In the genomic region with DNA sequence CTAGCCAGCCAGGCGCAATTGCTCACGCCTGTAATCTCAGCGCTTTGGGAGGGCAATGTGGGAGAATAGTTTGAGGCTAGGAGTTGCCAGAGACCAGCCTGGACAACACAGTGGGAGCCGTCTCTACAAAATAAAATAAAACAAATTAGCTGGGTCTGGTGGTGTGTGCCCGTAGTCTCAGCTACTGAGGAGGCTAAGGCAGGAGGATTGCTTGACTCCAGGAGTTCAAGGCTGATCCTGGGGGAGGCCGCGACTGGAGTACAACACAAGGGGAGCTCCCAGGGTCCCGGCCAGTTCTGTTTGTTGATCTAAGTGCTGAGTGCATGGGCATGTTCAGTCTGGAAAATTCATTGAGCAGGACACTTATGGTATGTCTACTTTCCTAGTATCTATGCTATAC, we compare ENCODE assay signal across 9 cellular contexts. TPM values are rescaled to one million over a fixed set of nuclear protein-coding genes. Genes with fewer than 3 reads are reported as not detected.
A peak's percentile ranks its signal among the peaks of the same experiment; 100 is the strongest.
DNase-seq lines count a peak whose midpoint lies in the region; ATAC-seq, FAIRE-seq and TF ChIP-seq lines count a peak whose summit lies in the region.
"Had no signal": no experiment of that assay in that cellular context is flagged by ENCODE, and none has a peak within 500 bp of the region (broad histone marks: within the 10 kb centered on the region; RNA-seq: fewer than 3 reads in every experiment).

No MANE protein-coding gene starts in this region.

- peak overlapping the region; percentile 32 for H3K4me3 Mint-ChIP-seq in dendritic cell treated with granulocyte-macrophage colony-stimulating factor and Interleukin-4, amounts not matched to agents 40 ng/mL and 50 ng/mL, for 4 days
- H3K4me3 Mint-ChIP-seq in activated T-helper 2 cell treated with anti-CD3 and anti-CD28 coated beads, Interferon-gamma antibody, Interleukin-2, Interleukin-4, amounts not matched to agents 10 μg/mL and 5 μg/mL and 100 μg/mL, durations not matched to agents 14 hours and 24 hours and 36 hours (ENCODE audit: low read depth): no peak overlapping the region

- FAIRE-seq in HepG2 (lab: Jason Lieb, UNC): no peak
- no peak for FAIRE-seq in RCC 7860 (lab: Jason Lieb, UNC)
- FAIRE-seq: endometrium had no signal

- TF ChIP-seq EP300 in HepG2 (IDR thresholded peaks at IDR 0.05; ENCODE audit: low read depth in 2 of 2, low read length in 2 of 2) (no peak), HepG2 (CRISPR knock-in tag; IDR thresholded peaks at IDR 0.05; ENCODE audit: borderline replicate concordance) (no peak), neural cell (conservative IDR thresholded peaks at IDR 0.05; ENCODE audit: poor library complexity, severe bottlenecking) (no peak)

- no peaks in the 10 kb centered on the region for H3K9me2 ChIP-seq in neural cell (ENCODE audit: insufficient read depth, low read length)

- H3K27ac ChIP-seq in HepG2 (ENCODE audit: extremely low read length, insufficient read depth, low read length): no peak overlapping the region
- H3K27ac ChIP-seq in right lobe of liver: no peak overlapping the region
- H3K27ac ChIP-seq in neural cell (ENCODE audit: low read length): no peak overlapping the region

- H4K20me1 ChIP-seq in HepG2 (ENCODE audit: insufficient read depth, low read length) (no peaks in the 10 kb centered on the region), neural cell (ENCODE audit: insufficient read depth) (no peaks in the 10 kb centered on the region)

- DNase-seq in HepG2 (ENCODE audit: low spot score): no peak
- DNase-seq in right lobe of liver: no peak
- DNase-seq in activated T-helper 2 cell treated with anti-CD3 and anti-CD28 coated beads, Interferon-gamma antibody, Interleukin-2, Interleukin-4, amounts not matched to agents 10 μg/mL and 5 μg/mL and 100 μg/mL, durations not matched to agents 14 hours and 24 hours and 36 hours (ENCODE audit: low spot score): no peak
- DNase-seq in left ventricle myocardium superior: no peak
- DNase-seq in NOMO-1 treated with dmso at 0.1 percent for 144 hours (lab: John Stamatoyannopoulos, UW; ENCODE audit: unreplicated experiment): no peak
- DNase-seq in RCC 7860 (ENCODE audit: low spot score): no peak

- H3K36me3 ChIP-seq in HepG2 (replicated peaks in 1 of 2; ENCODE audit: control insufficient read depth in 1 of 2, insufficient read depth in 2 of 2, low read length in 2 of 2) (no peaks in the 10 kb centered on the region), right lobe of liver (no peaks in the 10 kb centered on the region), neural cell (ENCODE audit: insufficient read depth, low read length) (no peaks in the 10 kb centered on the region)

- H3K4me2 ChIP-seq in HepG2 (ENCODE audit: low read depth, low read length) (no peak overlapping the region), neural cell (ENCODE audit: low read length) (no peak overlapping the region)

- WGBS in HepG2 (ENCODE audit: low lambda C conversion rate): 74% methylated on average over 8 of the region's 8 CpGs
- WGBS in right lobe of liver (ENCODE audit: insufficient coverage, low coverage, low lambda C conversion rate, missing lambda C conversion rate): 92% methylated on average over 2 of the region's 8 CpGs

- H3K9me3 ChIP-seq in HepG2 (ENCODE audit: low read length) (no peaks in the 10 kb centered on the region), right lobe of liver (no peaks in the 10 kb centered on the region), neural cell (ENCODE audit: low read length) (no peaks in the 10 kb centered on the region)

- peaks cover 80% of the 10 kb centered on the region for H3K4me1 Mint-ChIP-seq in dendritic cell treated with granulocyte-macrophage colony-stimulating factor and Interleukin-4, amounts not matched to agents 40 ng/mL and 50 ng/mL, for 4 days (ENCODE audit: low read depth)
- peaks cover 45% of the 10 kb centered on the region for H3K4me1 Mint-ChIP-seq in activated T-helper 2 cell treated with anti-CD3 and anti-CD28 coated beads, Interferon-gamma antibody, Interleukin-2, Interleukin-4, amounts not matched to agents 10 μg/mL and 5 μg/mL and 100 μg/mL, durations not matched to agents 14 hours and 24 hours and 36 hours (ENCODE audit: low read depth)

- TF ChIP-seq CTCF in HepG2 (CRISPR knock-in tag; IDR thresholded peaks at IDR 0.05) (no peak), right lobe of liver (IDR thresholded peaks at IDR 0.05) (no peak), neural cell (IDR thresholded peaks at IDR 0.05; ENCODE audit: poor library complexity, severe bottlenecking) (no peak)

- peaks cover 8% of the 10 kb centered on the region for H3K9me3 Mint-ChIP-seq in dendritic cell treated with granulocyte-macrophage colony-stimulating factor and Interleukin-4, amounts not matched to agents 40 ng/mL and 50 ng/mL, for 4 days
- H3K9me3 Mint-ChIP-seq in activated T-helper 2 cell treated with anti-CD3 and anti-CD28 coated beads, Interferon-gamma antibody, Interleukin-2, Interleukin-4, amounts not matched to agents 10 μg/mL and 5 μg/mL and 100 μg/mL, durations not matched to agents 14 hours and 24 hours and 36 hours: peaks cover 12% of the 10 kb centered on the region

- H3K27ac Mint-ChIP-seq in dendritic cell treated with granulocyte-macrophage colony-stimulating factor and Interleukin-4, amounts not matched to agents 40 ng/mL and 50 ng/mL, for 4 days: peak overlapping the region; percentile 76
- no peak overlapping the region for H3K27ac Mint-ChIP-seq in activated T-helper 2 cell treated with anti-CD3 and anti-CD28 coated beads, Interferon-gamma antibody, Interleukin-2, Interleukin-4, amounts not matched to agents 10 μg/mL and 5 μg/mL and 100 μg/mL, durations not matched to agents 14 hours and 24 hours and 36 hours

- TF ChIP-seq POLR2A in HepG2 (IDR thresholded peaks at IDR 0.05; ENCODE audit: insufficient read depth in 1 of 2, low read depth in 2 of 2, low read length in 2 of 2) (no peak), right lobe of liver (IDR thresholded peaks at IDR 0.05) (no peak)

- in situ Hi-C loops in HepG2 (cut with HindIII; ENCODE audit: extremely low pct_ligation_motif_present, low pct_unique_long_range_greater_than_20kb): no loop called here

- H3K27me3 Mint-ChIP-seq in dendritic cell treated with granulocyte-macrophage colony-stimulating factor and Interleukin-4, amounts not matched to agents 40 ng/mL and 50 ng/mL, for 4 days: no peaks in the 10 kb centered on the region
- peaks cover 4% of the 10 kb centered on the region for H3K27me3 Mint-ChIP-seq in activated T-helper 2 cell treated with anti-CD3 and anti-CD28 coated beads, Interferon-gamma antibody, Interleukin-2, Interleukin-4, amounts not matched to agents 10 μg/mL and 5 μg/mL and 100 μg/mL, durations not matched to agents 14 hours and 24 hours and 36 hours (ENCODE audit: low read depth)

- peaks cover 33% of the 10 kb centered on the region for H3K36me3 Mint-ChIP-seq in dendritic cell treated with granulocyte-macrophage colony-stimulating factor and Interleukin-4, amounts not matched to agents 40 ng/mL and 50 ng/mL, for 4 days (ENCODE audit: low read depth)
- peaks cover 30% of the 10 kb centered on the region for H3K36me3 Mint-ChIP-seq in activated T-helper 2 cell treated with anti-CD3 and anti-CD28 coated beads, Interferon-gamma antibody, Interleukin-2, Interleukin-4, amounts not matched to agents 10 μg/mL and 5 μg/mL and 100 μg/mL, durations not matched to agents 14 hours and 24 hours and 36 hours (ENCODE audit: low read depth)

- no TSS peak for BruUV-seq in HepG2 (replicated peaks; lab: Mats Ljungman, UMichigan)

- POLR2A ChIA-PET in HepG2 (lab: Yijun Ruan, JAX): no interaction called here

- H3K4me1 ChIP-seq in HepG2 (ENCODE audit: insufficient read depth, low read length) (peaks cover 25% of the 10 kb centered on the region), right lobe of liver (peaks cover 0 to 25% (median 2%) of the 10 kb centered on the region in 4 donors)

- CTCF ChIA-PET in HepG2 (lab: Yijun Ruan, JAX; ENCODE audit: low intra/inter-chr PET ratio, low total read pairs): no interaction called here

- peaks cover 4 to 31% of the 10 kb centered on the region in 2 experiments for H3K27me3 ChIP-seq in HepG2 (ENCODE audit: control insufficient read depth in 1 of 2, insufficient read depth in 2 of 2, low read length in 2 of 2)
- H3K27me3 ChIP-seq in right lobe of liver: no peaks in the 10 kb centered on the region
- H3K27me3 ChIP-seq in neural cell (ENCODE audit: insufficient read depth, low read depth, low read length): no peaks in the 10 kb centered on the region

- TF ChIP-seq RAD21 in HepG2 (CRISPR knock-in tag; IDR thresholded peaks at IDR 0.05) (no peak), neural cell (conservative IDR thresholded peaks at IDR 0.05) (no peak)

- H3F3A ChIP-seq in neural cell (ENCODE audit: insufficient read depth, low read length, poor library complexity, severe bottlenecking): no peaks in the 10 kb centered on the region

- H2AFZ ChIP-seq in HepG2 (ENCODE audit: low read length): no peak overlapping the region
- H2AFZ ChIP-seq in neural cell (ENCODE audit: low read depth, low read length): no peak overlapping the region

- ATAC-seq in HepG2 (no peak), right lobe of liver (no peak), left ventricle myocardium superior (no peak)

- no peak overlapping the region for H3K9ac ChIP-seq in HepG2 (ENCODE audit: insufficient read depth, low read depth, low read length)
- no peak overlapping the region for H3K9ac ChIP-seq in neural cell (ENCODE audit: low read length)

- H3K4me3 ChIP-seq in HepG2 (replicated peaks in 1 of 3; ENCODE audit: insufficient read depth in 1 of 3, low read depth in 2 of 3, low read length in 3 of 3) (no peak overlapping the region), right lobe of liver (no peak overlapping the region), neural cell (ENCODE audit: low read length) (peak overlapping the region; percentile 93)

- intact Hi-C loops in HepG2 (cut with micrococcal nuclease; ENCODE audit: unreplicated experiment) (no loop called here), right lobe of liver (cut with DNase I) (loop anchor here (5.0 to 10.0 kb wide), 2 partner anchors 146 to 149 kb away; no protein-coding TSS in a partner anchor), left ventricle myocardium superior (cut with micrococcal nuclease) (no loop called here)
- intact Hi-C loops in dendritic cell treated with granulocyte-macrophage colony-stimulating factor and Interleukin-4, amounts not matched to agents 40 ng/mL and 50 ng/mL, for 4 days (cut with micrococcal nuclease): loop anchor here (5.0 kb wide), 3 partner anchors 34 to 151 kb away; no protein-coding TSS in a partner anchor
- intact Hi-C loops in activated T-helper 2 cell treated with anti-CD3 and anti-CD28 coated beads, Interferon-gamma antibody, Interleukin-2, Interleukin-4, amounts not matched to agents 10 μg/mL and 5 μg/mL and 100 μg/mL, durations not matched to agents 14 hours and 24 hours and 36 hours (cut with micrococcal nuclease): loop anchor here (1.0 to 5.0 kb wide), 3 partner anchors 46 to 196 kb away; no protein-coding TSS in a partner anchor

- H3K79me2 ChIP-seq in HepG2 (ENCODE audit: insufficient read depth, low read length) (no peaks in the 10 kb centered on the region), neural cell (replicated peaks; ENCODE audit: insufficient read depth, low read length) (peaks cover 6% of the 10 kb centered on the region)

RNA-seq across cellular contexts. Expression of a gene that starts 2.6 kb away (rescaled TPM):
- 1.3 TPM in 2 replicates for total RNA-seq in HepG2 (2016; rRNA removed; fragmentation: Illumina TruSeq; extraction: Trizol)
- 1.4 and 2.7 TPM in 2 replicates for total RNA-seq in HepG2 (2016; cell fraction: cytosol; rRNA removed; fragmentation: Illumina TruSeq; extraction: Trizol; ENCODE audit: low read depth)
- 1.3 and 1.4 TPM in 2 replicates for total RNA-seq in HepG2 (2016; cell fraction: insoluble cytoplasmic fraction; rRNA removed; fragmentation: Illumina TruSeq; extraction: Trizol)
- 3.0 and 3.4 TPM in 2 replicates for total RNA-seq in HepG2 (2016; cell fraction: membrane; rRNA removed; fragmentation: Illumina TruSeq; extraction: Trizol)
- total RNA-seq in HepG2 (2016; cell fraction: nucleus; rRNA removed; fragmentation: Illumina TruSeq; extraction: Trizol): 1.9 and 2.0 TPM in 2 replicates
- 2.0 and 2.1 TPM in 2 replicates for polyA plus RNA-seq in HepG2 (2011; rRNA removed)
- polyA plus RNA-seq in HepG2 (2011; cell fraction: cytosol; rRNA removed): 0.91 and 1.9 TPM in 2 replicates
- 1.2 and 1.9 TPM in 2 replicates for polyA plus RNA-seq in HepG2 (2011; cell fraction: nucleus; rRNA removed)
- polyA plus RNA-seq in HepG2 (2012): 1.2 and 1.4 TPM in 2 replicates
- polyA plus RNA-seq in HepG2 (2016; cell fraction: cytosol; fragmentation: Illumina TruSeq; extraction: Trizol; ENCODE audit: low read depth): 2.0 and 2.2 TPM in 2 replicates
- 1.2 and 1.5 TPM in 2 replicates for polyA plus RNA-seq in HepG2 (2016; cell fraction: insoluble cytoplasmic fraction; fragmentation: Illumina TruSeq; extraction: Trizol; ENCODE audit: low read depth)
- 1.9 and 2.8 TPM in 2 replicates for polyA plus RNA-seq in HepG2 (2016; cell fraction: membrane; fragmentation: Illumina TruSeq; extraction: Trizol; ENCODE audit: low read depth)
- polyA plus RNA-seq in HepG2 (2016; cell fraction: nucleus; fragmentation: Illumina TruSeq; extraction: Trizol; ENCODE audit: insufficient read depth, low read depth): 2.6 and 2.7 TPM in 2 replicates
- 1.2 and 2.0 TPM in 2 replicates for polyA minus RNA-seq in HepG2 (2011; rRNA and poly(A)+ RNA removed; ENCODE audit: low replicate concordance)
- polyA minus RNA-seq in HepG2 (2011; cell fraction: cytosol; rRNA and poly(A)+ RNA removed): 0.97 and 1.6 TPM in 2 replicates
- polyA minus RNA-seq in HepG2 (2011; cell fraction: nucleus; rRNA and poly(A)+ RNA removed): 5.7 and 6.5 TPM in 2 replicates
- 10 to 100 TPM in 4 of 6 experiments, 1 to 10 TPM in 2; 8.6 to 22.2 (median 10.9) TPM for total RNA-seq in right lobe of liver
- 55.6 and 58.1 TPM in 2 replicates for polyA plus RNA-seq in neural cell
- polyA minus RNA-seq in neural cell: 47.8 and 48.2 TPM in 2 replicates
- 13.8 and 15.7 TPM in 2 replicates for total RNA-seq in activated T-helper 2 cell treated with anti-CD3 and anti-CD28 coated beads, Interferon-gamma antibody, Interleukin-2, Interleukin-4, amounts not matched to agents 10 μg/mL and 5 μg/mL and 100 μg/mL, durations not matched to agents 14 hours and 24 hours and 36 hours
- 7.7 TPM for total RNA-seq in left ventricle myocardium superior

Comparison
In these comparisons a context has a peak if more than half of its experiments do, and no peak if none do; other contexts are left out.
1. intact Hi-C loops: an anchor here in right lobe of liver (5.0 to 10.0 kb wide), dendritic cell treated with granulocyte-macrophage colony-stimulating factor and Interleukin-4, amounts not matched to agents 40 ng/mL and 50 ng/mL, for 4 days (5.0 kb wide) and activated T-helper 2 cell treated with anti-CD3 and anti-CD28 coated beads, Interferon-gamma antibody, Interleukin-2, Interleukin-4, amounts not matched to agents 10 μg/mL and 5 μg/mL and 100 μg/mL, durations not matched to agents 14 hours and 24 hours and 36 hours (1.0 to 5.0 kb wide); none called in HepG2 and left ventricle myocardium superior.